Comparison of ENCODE assay signal across 6 cellular contexts in the genomic region with DNA sequence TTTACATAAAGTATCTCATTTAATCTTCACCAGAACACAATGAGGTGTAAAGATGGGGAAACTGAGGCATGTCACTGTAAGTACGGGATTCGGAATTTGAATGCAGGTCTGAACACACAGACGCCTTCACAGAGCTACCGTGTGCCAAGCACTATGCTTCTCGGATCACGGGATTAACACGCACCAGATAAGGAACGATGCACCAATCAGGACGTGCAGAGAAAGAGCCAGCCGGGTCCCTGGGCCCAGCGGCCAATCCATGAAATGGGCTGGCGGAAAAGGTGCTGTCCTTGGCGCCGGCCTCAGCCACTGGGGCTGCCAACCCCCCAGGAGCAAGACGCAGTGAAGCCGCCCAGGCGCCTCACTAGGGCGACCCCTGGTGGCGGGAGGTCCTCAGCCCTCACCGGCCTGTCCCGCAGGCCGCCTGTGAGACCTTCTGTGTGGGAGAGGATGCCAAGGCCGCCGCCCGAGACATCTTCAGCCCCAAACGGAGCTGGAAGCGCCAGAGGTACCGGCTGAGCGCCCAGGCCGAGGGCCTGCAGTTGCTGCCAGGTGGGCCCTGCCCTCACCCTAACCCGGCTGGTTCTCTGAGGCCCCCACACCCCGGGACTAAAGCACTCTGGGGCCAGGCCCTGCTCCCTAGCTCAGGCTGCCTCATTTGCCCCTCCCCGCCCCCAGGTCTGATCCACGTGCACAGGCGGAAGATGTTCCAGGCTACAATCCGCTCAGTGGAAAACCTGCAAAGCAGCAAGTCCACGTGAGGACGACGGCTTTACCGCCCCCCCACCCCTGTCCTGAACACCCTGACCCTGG.
DNase-seq lines count a peak whose midpoint lies in the region; ATAC-seq lines count a peak whose summit lies in the region.

No MANE protein-coding gene starts in this region.

- DNase-seq in ELF-1 (ENCODE audit: low read depth, low spot score) (peak; percentile 96), activated T-cell treated with anti-CD3 and anti-CD28 coated beads for 48 hours (ENCODE audit: low read depth) (peak; percentile 86), iPS-NIHi7 (ENCODE audit: extremely low spot score) (peak; percentile 87), UCSD-AML1 (lab: John Stamatoyannopoulos, UW; ENCODE audit: unreplicated experiment) (no peak)
- DNase-seq in stimulated activated CD8-positive, alpha-beta memory T cell treated with anti-CD3 and anti-CD28 coated beads, Interleukin-7, amount 100 ng/mL, for 1 hour (ENCODE audit: low read depth in 2 of 2), result peak; percentile 55 to 65

- peak; percentile 66 for ATAC-seq in HG03558 (IDR thresholded peaks at IDR 0.05; ENCODE audit: extremely low read depth, unreplicated experiment)
